ENCODE assay signal across 8 cellular contexts in the genomic region with DNA sequence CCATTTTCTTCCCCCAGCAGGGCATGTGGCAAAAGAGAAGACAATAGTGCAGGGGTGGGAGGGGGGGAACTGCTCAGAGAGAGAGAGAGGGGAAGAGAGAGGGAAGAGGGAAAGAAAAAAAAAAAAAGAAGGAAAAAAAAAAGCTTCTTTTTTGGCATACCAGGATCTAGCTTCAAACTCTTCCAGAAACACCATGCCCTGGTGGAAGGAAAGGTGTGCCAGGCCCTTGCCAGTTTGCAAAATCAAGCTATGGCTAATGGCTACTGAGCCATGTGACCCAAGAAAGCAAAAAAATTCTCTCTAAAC. TPM values are rescaled to one million over a fixed set of nuclear protein-coding genes. Genes with fewer than 3 reads are reported as not detected.
DNase-seq lines count a peak whose midpoint lies in the region; ATAC-seq and TF ChIP-seq lines count a peak whose summit lies in the region.

No MANE protein-coding gene starts in this region.

- H3K4me2 ChIP-seq in DND-41 (ENCODE audit: insufficient read depth, low read length) (peak overlapping the region; percentile 92), trophoblast cell (ENCODE audit: low read length) (peak overlapping the region; percentile 52)

- H3K36me3 ChIP-seq in DND-41 (ENCODE audit: insufficient read depth, low read length) = peaks cover 12% of the 10 kb centered on the region
- H3K36me3 ChIP-seq in Panc1 (ENCODE audit: control insufficient read depth, insufficient read depth, low read length) = no peaks in the 10 kb centered on the region
- no peaks in the 10 kb centered on the region for H3K36me3 ChIP-seq in trophoblast cell (ENCODE audit: control insufficient read depth in 1 of 2, insufficient read depth in 2 of 2, low read length in 2 of 2)

- POLR2A ChIA-PET in Panc1 (lab: Charles Lee) = interaction anchor here (0.7 to 1.0 kb wide), 3 partner anchors 20 to 82 kb away, joined by 3 to 17 read pairs (median 3); no protein-coding TSS in a partner anchor

- H3K4me1 ChIP-seq in DND-41 (ENCODE audit: insufficient read depth, low read length) = peaks cover 65% of the 10 kb centered on the region
- peaks cover 100% of the 10 kb centered on the region for H3K4me1 ChIP-seq in Panc1 (ENCODE audit: control insufficient read depth, insufficient read depth, low read length)
- peaks cover 49 to 70% of the 10 kb centered on the region in 2 experiments for H3K4me1 ChIP-seq in trophoblast cell (ENCODE audit: control insufficient read depth in 1 of 2, insufficient read depth in 2 of 2, low read length in 2 of 2)

- H3K18ac ChIP-seq in trophoblast cell (ENCODE audit: low read length) = peak overlapping the region; percentile 91

- DNase-seq in DND-41 (no peak), Panc1 (ENCODE audit: low read depth, low spot score) (no peak), epithelial cell of prostate (ENCODE audit: low read depth, low spot score) (no peak), trophoblast cell (no peak), amniotic stem cell (lab: John Stamatoyannopoulos, UW) (no peak)
- no peak for DNase-seq in stimulated activated CD4-positive, alpha-beta T cell treated with anti-CD3 and anti-CD28 coated beads, Interleukin-4, amount 100 ng/mL, for 1 hour
- no peak for DNase-seq in stimulated activated CD4-positive, alpha-beta T cell treated with anti-CD3 and anti-CD28 coated beads, Interleukin-4, amount 100 ng/mL, for 24 hours

- CTCF ChIA-PET in Panc1 (lab: Charles Lee) = interaction anchor here (0.6 to 1.3 kb wide), 3 partner anchors 28 to 83 kb away, joined by 4 to 9 read pairs (median 7); no protein-coding TSS in a partner anchor

- no TSS peak for BruUV-seq in Panc1 (replicated peaks; lab: Mats Ljungman, UMichigan)

- peak overlapping the region; percentile 89 for H2BK12ac ChIP-seq in trophoblast cell (ENCODE audit: low read length)

- H3K79me1 ChIP-seq in trophoblast cell (ENCODE audit: low read length) = peaks cover 81% of the 10 kb centered on the region

- intact Hi-C loops in Panc1 (cut with micrococcal nuclease; ENCODE audit: unreplicated experiment) = no loop called here

- no peaks in the 10 kb centered on the region for H3K27me3 ChIP-seq in DND-41 (ENCODE audit: insufficient read depth, low read length, poor library complexity)
- no peaks in the 10 kb centered on the region for H3K27me3 ChIP-seq in Panc1 (ENCODE audit: control insufficient read depth, insufficient read depth, low read length)
- H3K27me3 ChIP-seq in trophoblast cell (ENCODE audit: insufficient read depth, low read length) = no peaks in the 10 kb centered on the region

- peaks cover 61% of the 10 kb centered on the region for H3K79me2 ChIP-seq in DND-41 (ENCODE audit: insufficient read depth, low read length)
- H3K79me2 ChIP-seq in trophoblast cell (ENCODE audit: control insufficient read depth, insufficient read depth, low read length, poor library complexity) = peaks cover 42% of the 10 kb centered on the region

- peak overlapping the region; percentile 88 for H3K9ac ChIP-seq in DND-41 (ENCODE audit: low read depth, low read length)
- H3K9ac ChIP-seq in trophoblast cell (ENCODE audit: low read length) = no peak overlapping the region

- peak; percentile 7; the same call in 1 of the 3 replicates for ATAC-seq in DND-41 (ENCODE audit: insufficient read depth, low read depth)
- ATAC-seq in Panc1 = no peak
- no peak for ATAC-seq in HG02623 (IDR thresholded peaks at IDR 0.05; ENCODE audit: unreplicated experiment)

- peak overlapping the region; percentile 81 for H2BK120ac ChIP-seq in trophoblast cell (ENCODE audit: insufficient read depth, low read length, poor library complexity)

- H4K91ac ChIP-seq in trophoblast cell (ENCODE audit: low read depth, low read length) = peak overlapping the region; percentile 97

- no peak overlapping the region for H3K23ac ChIP-seq in trophoblast cell (ENCODE audit: low read length)

- H4K8ac ChIP-seq in trophoblast cell (ENCODE audit: low read depth, low read length) = peak overlapping the region; percentile 67

- H2AFZ ChIP-seq in DND-41 (ENCODE audit: low read depth, low read length) (peak overlapping the region; percentile 79), trophoblast cell (ENCODE audit: insufficient read depth, low read length, poor library complexity) (no peak overlapping the region)

- in situ Hi-C loops in Panc1 (cut with HindIII; ENCODE audit: low pct_unique_long_range_greater_than_20kb, low sequenced_read_pairs) = no loop called here

- H3K4me3 ChIP-seq in DND-41 (ENCODE audit: low read depth in 1 of 2, low read length in 2 of 2) (peak overlapping the region; percentile 38 to 76), Panc1 (ENCODE audit: low read depth in 2 of 2, low read length in 2 of 2) (peak overlapping the region; percentile 35 to 36), trophoblast cell (ENCODE audit: low read depth, low read length) (no peak overlapping the region)

- H3K4ac ChIP-seq in trophoblast cell (ENCODE audit: low read depth, low read length) = peak overlapping the region; percentile 94

- TF ChIP-seq CTCF in DND-41 (IDR thresholded peaks at IDR 0.05; ENCODE audit: borderline replicate concordance, extremely low read depth, low read length, poor library complexity, severe bottlenecking) (no peak), Panc1 (IDR thresholded peaks at IDR 0.05) (no peak)

- H2AK5ac ChIP-seq in trophoblast cell (ENCODE audit: low read length) = peak overlapping the region; percentile 49

- H3K9me3 ChIP-seq in DND-41 (ENCODE audit: insufficient read depth, low read length, severe bottlenecking) (no peaks in the 10 kb centered on the region), Panc1 (ENCODE audit: control insufficient read depth, insufficient read depth, low read depth, low read length) (no peaks in the 10 kb centered on the region), trophoblast cell (ENCODE audit: insufficient read depth, low read depth, low read length) (no peaks in the 10 kb centered on the region)

- peaks cover 12% of the 10 kb centered on the region; the same call in 1 of the 2 replicates for H4K20me1 ChIP-seq in DND-41 (ENCODE audit: insufficient read depth, low read length)

- peak overlapping the region; percentile 37 for H4K12ac ChIP-seq in trophoblast cell (ENCODE audit: low read depth, low read length)

- H3K27ac ChIP-seq in DND-41 (ENCODE audit: low read length) (peak overlapping the region; percentile 98), Panc1 (ENCODE audit: low read length) (peak overlapping the region; percentile 100), epithelial cell of prostate (peak overlapping the region; percentile 100), trophoblast cell (ENCODE audit: low read depth, low read length) (peak overlapping the region; percentile 100)

- H2BK5ac ChIP-seq in trophoblast cell (ENCODE audit: low read depth, low read length, poor library complexity) = peak overlapping the region; percentile 92

- peak overlapping the region; percentile 56 for H3K14ac ChIP-seq in trophoblast cell (ENCODE audit: low read length)

RNA-seq across cellular contexts. Expression of gene ZMYND8, which starts 0.3 kb away (rescaled TPM):
- total RNA-seq in Panc1 (2021; ENCODE audit: unreplicated experiment) = 50.7 TPM
- polyA plus RNA-seq in Panc1 (2012; ENCODE audit: insufficient read length) = 26.6 TPM
- polyA plus RNA-seq in trophoblast cell (2013) = 44.5 and 45.1 TPM in 2 replicates
